1 cellular context compared by ENCODE assay signal in the genomic region with DNA sequence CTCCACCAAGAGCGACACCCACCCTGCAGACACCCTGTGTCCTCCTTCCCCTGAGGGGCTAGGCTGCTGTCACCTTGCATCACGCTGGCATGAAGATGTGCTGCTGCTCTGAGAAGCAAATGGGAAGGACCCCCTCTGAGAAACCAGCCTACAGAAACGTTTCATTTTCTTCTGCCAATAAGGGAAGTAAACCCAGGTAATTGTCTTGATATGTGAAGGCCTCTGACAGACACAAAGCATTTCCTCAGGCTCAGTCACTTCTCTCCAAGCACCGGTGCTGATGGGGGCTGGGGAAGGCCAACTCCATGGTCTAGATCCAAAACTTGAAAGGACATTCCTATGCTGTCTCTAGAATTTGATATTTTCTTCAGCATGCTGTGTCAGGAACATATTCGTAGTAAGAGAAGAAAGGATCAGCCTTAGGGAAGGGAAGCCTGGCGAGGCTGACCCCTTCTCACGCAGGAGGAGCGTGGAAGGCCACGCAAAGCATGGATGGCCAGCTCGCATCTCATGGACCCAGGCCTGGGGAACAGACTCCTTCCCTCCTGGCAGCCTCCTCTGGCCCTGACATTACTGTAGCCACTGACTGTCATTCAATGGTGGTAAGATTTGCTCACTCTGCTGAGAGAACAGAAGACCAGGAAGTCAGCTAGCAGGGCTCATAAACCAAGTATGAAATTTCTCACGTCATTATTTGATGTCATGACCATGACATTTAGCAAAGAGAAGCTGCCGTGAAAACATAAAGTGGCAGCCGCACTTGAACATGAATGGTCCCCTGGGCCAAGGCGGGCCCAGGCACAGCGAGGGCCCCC.
TF ChIP-seq lines count a peak whose summit lies in the region.

No MANE protein-coding gene starts in this region.

TF ChIP-seq in HEK293, 187 proteins besides CTCF, POLR2A, EP300 and RAD21 (continued from another document):
- TF ChIP-seq, protein P1, sequence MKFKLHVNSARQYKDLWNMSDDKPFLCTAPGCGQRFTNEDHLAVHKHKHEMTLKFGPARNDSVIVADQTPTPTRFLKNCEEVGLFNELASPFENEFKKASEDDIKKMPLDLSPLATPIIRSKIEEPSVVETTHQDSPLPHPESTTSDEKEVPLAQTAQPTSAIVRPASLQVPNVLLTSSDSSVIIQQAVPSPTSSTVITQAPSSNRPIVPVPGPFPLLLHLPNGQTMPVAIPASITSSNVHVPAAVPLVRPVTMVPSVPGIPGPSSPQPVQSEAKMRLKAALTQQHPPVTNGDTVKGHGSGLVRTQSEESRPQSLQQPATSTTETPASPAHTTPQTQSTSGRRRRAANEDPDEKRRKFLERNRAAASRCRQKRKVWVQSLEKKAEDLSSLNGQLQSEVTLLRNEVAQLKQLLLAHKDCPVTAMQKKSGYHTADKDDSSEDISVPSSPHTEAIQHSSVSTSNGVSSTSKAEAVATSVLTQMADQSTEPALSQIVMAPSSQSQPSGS (tag by site-specific recombination; IDR thresholded peaks at IDR 0.05; ENCODE audit: low read depth) = 0 out of 2 replicates have a peak, but pooled peaks have one; percentile 8
